In the genomic region with DNA sequence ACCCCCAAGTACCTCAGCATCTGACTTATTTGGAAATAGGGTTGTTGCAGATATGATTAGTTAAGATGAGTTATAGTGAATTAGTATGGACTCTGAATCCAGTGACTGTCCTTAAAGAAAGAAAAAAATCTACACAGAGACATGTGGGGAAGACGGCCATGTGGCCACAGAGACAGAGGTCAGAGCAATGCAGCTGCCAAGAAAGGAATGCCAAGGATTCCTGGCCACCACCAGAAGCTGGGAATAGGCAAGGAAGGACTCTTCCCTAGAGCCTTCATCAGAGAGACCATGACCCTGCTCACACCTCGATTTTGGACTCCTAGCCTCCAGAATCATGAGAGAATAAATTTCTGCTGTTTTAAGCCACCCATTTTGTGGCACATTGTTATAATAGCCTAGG, we compare ENCODE assay signal across 12 cellular contexts.
DNase-seq lines count a peak whose midpoint lies in the region; ATAC-seq and TF ChIP-seq lines count a peak whose summit lies in the region.
"Had no signal": no experiment of that assay in that cellular context is flagged by ENCODE, and none has a peak within 500 bp of the region (broad histone marks: within the 10 kb centered on the region; RNA-seq: fewer than 3 reads in every experiment).

No MANE protein-coding gene starts in this region.

- TF ChIP-seq CTCF in Loucy (conservative IDR thresholded peaks at IDR 0.05; ENCODE audit: low read length) (no peak), brain (conservative IDR thresholded peaks at IDR 0.05) (no peak)

- no peak for DNase-seq in activated T-cell treated with anti-CD3 and anti-CD28 coated beads, Interleukin-2, amount 50 U/mL, for 4 hours
- DNase-seq in activated T-cell treated with anti-CD3 and anti-CD28 coated beads, Interleukin-2, amount 50 U/mL, for 1 hour, result no peak
- DNase-seq in naive thymus-derived CD8-positive, alpha-beta T cell, result no peak
- DNase-seq in SHP77 (lab: John Stamatoyannopoulos, UW) (no peak), NCI-H146 treated with DMSO at 0.1 percent for 48 hours (lab: John Stamatoyannopoulos, UW; ENCODE audit: unreplicated experiment) (no peak)
- DNase-seq: activated CD8-positive, alpha-beta memory T cell treated with anti-CD3 and anti-CD28 coated beads, Interleukin-2, amount 50 U/mL, for 48 hours; NCI-H1092 treated with DMSO at 0.1 percent for 48 hours; NCI-H524 had no signal

- H3K27me3 ChIP-seq in Loucy (ENCODE audit: insufficient read depth, low read length, poor library complexity, severe bottlenecking), result no peaks in the 10 kb centered on the region

- H3F3A ChIP-seq in Loucy (ENCODE audit: low read depth), result no peaks in the 10 kb centered on the region

- no peaks in the 10 kb centered on the region for H3K9me3 ChIP-seq in Loucy (ENCODE audit: insufficient read depth, low read depth, low read length)

- no peak for ATAC-seq in activated T-cell treated with anti-CD3 and anti-CD28 coated beads, Interleukin-2, amount 50 U/mL, for 4 hours
- ATAC-seq in naive thymus-derived CD8-positive, alpha-beta T cell, result no peak
- ATAC-seq in GM21576 (IDR thresholded peaks at IDR 0.05; ENCODE audit: unreplicated experiment), result no peak

- H3K4me3 ChIP-seq in Loucy (ENCODE audit: low read length, poor library complexity, severe bottlenecking), result no peak overlapping the region

- H3K36me3 Mint-ChIP-seq in activated T-cell treated with anti-CD3 and anti-CD28 coated beads, Interleukin-2, amount 50 U/mL, for 4 hours (ENCODE audit: insufficient read depth), result peaks cover 35% of the 10 kb centered on the region
- peaks cover 27% of the 10 kb centered on the region for H3K36me3 Mint-ChIP-seq in brain
- H3K36me3 Mint-ChIP-seq in naive thymus-derived CD8-positive, alpha-beta T cell, result peaks cover 0 to 7% (median 4%) of the 10 kb centered on the region in 3 donors

- no peaks in the 10 kb centered on the region for H4K20me1 ChIP-seq in Loucy (ENCODE audit: insufficient read depth, low read length, poor library complexity, severe bottlenecking)

- H3K4me2 ChIP-seq in Loucy (ENCODE audit: low read depth, low read length, poor library complexity, severe bottlenecking), result peak overlapping the region; percentile 38

- peaks cover 68% of the 10 kb centered on the region for H3K4me1 ChIP-seq in Loucy (ENCODE audit: insufficient read depth, low read length, poor library complexity, severe bottlenecking)

- H3K36me3 ChIP-seq in Loucy (ENCODE audit: insufficient read depth, low read length), result no peaks in the 10 kb centered on the region

- no peaks in the 10 kb centered on the region for H3K27me3 Mint-ChIP-seq in activated T-cell treated with anti-CD3 and anti-CD28 coated beads, Interleukin-2, amount 50 U/mL, for 4 hours (ENCODE audit: low read depth)
- H3K27me3 Mint-ChIP-seq in brain, result no peaks in the 10 kb centered on the region
- H3K27me3 Mint-ChIP-seq in naive thymus-derived CD8-positive, alpha-beta T cell, result no peaks in the 10 kb centered on the region
- H3K27me3 Mint-ChIP-seq: memory B cell had no signal

- H3K4me1 Mint-ChIP-seq in activated T-cell treated with anti-CD3 and anti-CD28 coated beads, Interleukin-2, amount 50 U/mL, for 4 hours (ENCODE audit: low read depth), result peaks cover 63% of the 10 kb centered on the region
- H3K4me1 Mint-ChIP-seq in brain, result peaks cover 28% of the 10 kb centered on the region
- H3K4me1 Mint-ChIP-seq in naive thymus-derived CD8-positive, alpha-beta T cell, result peaks cover 30 to 65% (median 47%) of the 10 kb centered on the region in 4 donors

- H3K9me3 Mint-ChIP-seq in activated T-cell treated with anti-CD3 and anti-CD28 coated beads, Interleukin-2, amount 50 U/mL, for 4 hours, result no peaks in the 10 kb centered on the region
- H3K9me3 Mint-ChIP-seq in brain, result peaks cover 0 to 4% (median 0%) of the 10 kb centered on the region in 5 experiments
- H3K9me3 Mint-ChIP-seq in naive thymus-derived CD8-positive, alpha-beta T cell, result peaks cover 0 to 1% (median 0%) of the 10 kb centered on the region in 9 donors
- H3K9me3 Mint-ChIP-seq: memory B cell had no signal

- H3K9ac ChIP-seq in Loucy (ENCODE audit: low read depth, low read length, poor library complexity, severe bottlenecking), result no peak overlapping the region

- POLR2A ChIA-PET in naive thymus-derived CD8-positive, alpha-beta T cell (lab: Charles Lee), result no interaction called here

- peak overlapping the region in 3 of 5 experiments; percentile 18 to 81 (median 24) for H3K27ac Mint-ChIP-seq in brain
- peak overlapping the region in 8 of 10 donors; percentile 27 to 89 (median 72) for H3K27ac Mint-ChIP-seq in naive thymus-derived CD8-positive, alpha-beta T cell
- H3K27ac Mint-ChIP-seq: memory B cell had no signal

- H3K4me3 Mint-ChIP-seq in activated T-cell treated with anti-CD3 and anti-CD28 coated beads, Interleukin-2, amount 50 U/mL, for 4 hours, result peak overlapping the region; percentile 81
- no peak overlapping the region for H3K4me3 Mint-ChIP-seq in brain
- H3K4me3 Mint-ChIP-seq in naive thymus-derived CD8-positive, alpha-beta T cell, result peak overlapping the region in 5 of 10 donors; percentile 3 to 95 (median 60)
- H3K4me3 Mint-ChIP-seq: memory B cell had no signal

- H2AFZ ChIP-seq in Loucy (ENCODE audit: low read length), result no peak overlapping the region

- peaks cover 91% of the 10 kb centered on the region for H3K79me2 ChIP-seq in Loucy (ENCODE audit: insufficient read depth, low read length)

- H3K9me2 ChIP-seq in Loucy (replicated peaks; ENCODE audit: low read depth, low read length), result no peaks in the 10 kb centered on the region
